Comparison of ENCODE assay signal across 25 cellular contexts in the genomic region with DNA sequence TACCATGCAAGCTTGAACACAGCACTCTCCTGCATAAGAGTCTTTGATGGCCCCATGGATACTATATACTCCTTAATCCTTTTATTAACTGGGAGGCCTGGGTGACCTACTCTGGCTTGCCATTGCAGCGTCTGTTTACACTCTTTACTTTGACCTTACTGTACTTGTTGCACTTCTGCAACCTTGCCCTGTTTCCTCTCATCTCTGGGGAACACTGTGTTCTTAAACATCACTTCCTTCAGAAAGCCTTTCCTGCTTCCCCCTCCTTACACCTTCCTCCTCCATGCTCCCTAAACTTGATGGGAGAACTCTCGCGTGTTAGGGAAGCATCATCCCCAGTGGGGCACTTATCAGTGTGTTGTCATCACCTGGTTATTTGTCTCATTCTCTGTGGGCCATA.
"Had no signal": no experiment of that assay in that cellular context is flagged by ENCODE, and none has a peak within 500 bp of the region (broad histone marks: within the 10 kb centered on the region; RNA-seq: fewer than 3 reads in every experiment).

No MANE protein-coding gene starts in this region.

- DNase-seq: activated CD4-positive, alpha-beta memory T cell treated with anti-CD3 and anti-CD28 coated beads, Interleukin-2, amount 10 ng/mL, durations not matched to agents 7 days and 5 days; activated naive CD4-positive, alpha-beta T cell; activated T-cell treated with anti-CD3 and anti-CD28 coated beads for 4 hours; adrenal gland; brain microvascular endothelial cell; dermis blood vessel endothelial cell; effector memory CD4-positive, alpha-beta T cell; gastrocnemius medialis; heart left ventricle; left colon; lower lobe of right lung; mesendoderm; mucosa of descending colon; small intestine; stimulated activated CD4-positive, alpha-beta T cell treated with anti-CD3 and anti-CD28 coated beads, Interleukin-2, amount 100 ng/mL, for 24 hours; T-cell; upper lobe of left lung had no signal

- H3K36me3 ChIP-seq: adrenal gland, ascending aorta, brain microvascular endothelial cell, gastrocnemius medialis, upper lobe of left lung had no signal

- H3K27me3 Mint-ChIP-seq: activated CD4-positive, alpha-beta memory T cell treated with anti-CD3 and anti-CD28 coated beads, Interleukin-2, amount 10 ng/mL, durations not matched to agents 7 days and 5 days; activated naive CD8-positive, alpha-beta T cell; stimulated activated memory B cell treated with anti-CD40 and anti-IgM and Interleukin-4, amounts not matched to agents 10 μg/mL and 1 μg/mL and 100 μg/mL, for 72 hours; T-cell had no signal

- H3K9me3 ChIP-seq: adrenal gland, ascending aorta, esophagus muscularis mucosa, gastrocnemius medialis, heart left ventricle, lower lobe of right lung, mucosa of descending colon, upper lobe of left lung had no signal

- H3K9me3 Mint-ChIP-seq: stimulated activated memory B cell treated with anti-CD40 and anti-IgM and Interleukin-4, amounts not matched to agents 10 μg/mL and 1 μg/mL and 100 μg/mL, for 72 hours; T-cell had no signal

- H3K27ac ChIP-seq: adrenal gland, ascending aorta, brain microvascular endothelial cell, esophagus muscularis mucosa, gastrocnemius medialis, heart left ventricle, lower lobe of right lung had no signal

- ATAC-seq: gastrocnemius medialis; heart left ventricle; left colon; lower lobe of right lung; mucosa of descending colon; sciatic nerve; stimulated activated memory B cell treated with anti-CD40 and anti-IgM and Interleukin-4, amounts not matched to agents 10 μg/mL and 1 μg/mL and 100 μg/mL, for 72 hours; T-cell had no signal

- H3K4me3 Mint-ChIP-seq: activated CD4-positive, alpha-beta memory T cell treated with anti-CD3 and anti-CD28 coated beads, Interleukin-2, amount 10 ng/mL, durations not matched to agents 7 days and 5 days; activated naive CD8-positive, alpha-beta T cell; neural crest cell; stimulated activated memory B cell treated with anti-CD40 and anti-IgM and Interleukin-4, amounts not matched to agents 10 μg/mL and 1 μg/mL and 100 μg/mL, for 72 hours; T-cell had no signal

- H3K4me3 ChIP-seq: adrenal gland, ascending aorta, esophagus muscularis mucosa, gastrocnemius medialis, heart left ventricle, lower lobe of right lung, mucosa of descending colon, upper lobe of left lung had no signal

- H3K27ac Mint-ChIP-seq: activated naive CD8-positive, alpha-beta T cell; stimulated activated memory B cell treated with anti-CD40 and anti-IgM and Interleukin-4, amounts not matched to agents 10 μg/mL and 1 μg/mL and 100 μg/mL, for 72 hours; T-cell had no signal

- H3K27me3 ChIP-seq: adrenal gland, ascending aorta, brain microvascular endothelial cell, esophagus muscularis mucosa, gastrocnemius medialis, heart left ventricle, upper lobe of left lung had no signal

- FAIRE-seq: keratinocyte, small intestine, TTC549 had no signal
